Comparison of ENCODE assay signal across 9 cellular contexts in genomic region chr6:69917834-69918233, GRCh38. TPM values are rescaled to one million over a fixed set of nuclear protein-coding genes. Genes with fewer than 3 reads are reported as not detected.
DNase-seq lines count a peak whose midpoint lies in the region; ATAC-seq and TF ChIP-seq lines count a peak whose summit lies in the region.
"Had no signal": no experiment of that assay in that cellular context is flagged by ENCODE, and none has a peak within 500 bp of the region (broad histone marks: within the 10 kb centered on the region; RNA-seq: fewer than 3 reads in every experiment).

No MANE protein-coding gene starts in this region.

- peaks cover 9% of the 10 kb centered on the region for H3K4me1 Mint-ChIP-seq in activated T-cell treated with anti-CD3 and anti-CD28 coated beads, Interleukin-2, amount 50 U/mL, for 4 hours (ENCODE audit: low read depth)
- H3K4me1 Mint-ChIP-seq in stimulated activated memory B cell treated with anti-CD40 and anti-IgM and Interleukin-4, amounts not matched to agents 10 μg/mL and 1 μg/mL and 100 μg/mL, for 72 hours, result peaks cover 22% of the 10 kb centered on the region

- no peaks in the 10 kb centered on the region for H3K27me3 ChIP-seq in brain microvascular endothelial cell (replicated peaks)

- no peaks in the 10 kb centered on the region for H3K27me3 Mint-ChIP-seq in activated T-cell treated with anti-CD3 and anti-CD28 coated beads, Interleukin-2, amount 50 U/mL, for 4 hours (ENCODE audit: low read depth)
- no peaks in the 10 kb centered on the region for H3K27me3 Mint-ChIP-seq in stimulated activated memory B cell treated with anti-CD40 and anti-IgM and Interleukin-4, amounts not matched to agents 10 μg/mL and 1 μg/mL and 100 μg/mL, for 72 hours

- in situ Hi-C loops in brain microvascular endothelial cell (cut with HindIII; ENCODE audit: low pct_ligation_motif_present, low sequenced_read_pairs), result no loop called here

- ATAC-seq in activated T-cell treated with anti-CD3 and anti-CD28 coated beads, Interleukin-2, amount 50 U/mL, for 4 hours, result peak; percentile 72 to 80
- ATAC-seq in HG03175 (IDR thresholded peaks at IDR 0.05; ENCODE audit: unreplicated experiment), result peak; percentile 66
- peak; percentile 67 for ATAC-seq in stimulated activated memory B cell treated with anti-CD40 and anti-IgM and Interleukin-4, amounts not matched to agents 10 μg/mL and 1 μg/mL and 100 μg/mL, for 72 hours

- H3K36me3 Mint-ChIP-seq in activated T-cell treated with anti-CD3 and anti-CD28 coated beads, Interleukin-2, amount 50 U/mL, for 4 hours (ENCODE audit: insufficient read depth), result no peaks in the 10 kb centered on the region
- H3K36me3 Mint-ChIP-seq in stimulated activated memory B cell treated with anti-CD40 and anti-IgM and Interleukin-4, amounts not matched to agents 10 μg/mL and 1 μg/mL and 100 μg/mL, for 72 hours, result peaks cover 7% of the 10 kb centered on the region

- intact Hi-C loops in lower leg skin (cut with DNase I; ENCODE audit: low total_unique reads), result no loop called here

- 77 to 84% methylated on average over 1 of the region's 1 CpG for WGBS in lower leg skin, 2 donors

- no peak for TF ChIP-seq POLR2A in lower leg skin (IDR thresholded peaks at IDR 0.05)

- no peaks in the 10 kb centered on the region for H3K36me3 ChIP-seq in brain microvascular endothelial cell (replicated peaks)

- peak overlapping the region; percentile 61 for H3K27ac Mint-ChIP-seq in stimulated activated memory B cell treated with anti-CD40 and anti-IgM and Interleukin-4, amounts not matched to agents 10 μg/mL and 1 μg/mL and 100 μg/mL, for 72 hours

- H3K4me3 Mint-ChIP-seq in activated T-cell treated with anti-CD3 and anti-CD28 coated beads, Interleukin-2, amount 50 U/mL, for 4 hours, result no peak overlapping the region
- H3K4me3 Mint-ChIP-seq in stimulated activated memory B cell treated with anti-CD40 and anti-IgM and Interleukin-4, amounts not matched to agents 10 μg/mL and 1 μg/mL and 100 μg/mL, for 72 hours, result no peak overlapping the region

- H3K4me3 ChIP-seq in brain microvascular endothelial cell (ENCODE audit: low read depth, low read length) (no peak overlapping the region), lower leg skin (ENCODE audit: low read depth, poor library complexity, severe bottlenecking) (no peak overlapping the region)

- H3K27ac ChIP-seq in brain microvascular endothelial cell, result peak overlapping the region; percentile 10

- DNase-seq in activated T-cell treated with anti-CD3 and anti-CD28 coated beads, Interleukin-2, amount 50 U/mL, for 4 hours, result no peak
- DNase-seq in activated T-cell treated with anti-CD3 and anti-CD28 coated beads for 4 hours (no peak), brain microvascular endothelial cell (peak; percentile 88), lower leg skin (ENCODE audit: low spot score in 2 of 2) (no peak), NCI-H2196 treated with DMSO at 0.1 percent for 48 hours (lab: John Stamatoyannopoulos, UW; ENCODE audit: unreplicated experiment) (no peak)
- DNase-seq in activated naive CD4-positive, alpha-beta T cell treated with anti-CD3 and anti-CD28 coated beads, Interleukin-2, amount 50 U/mL, for 16 hours, result no peak
- DNase-seq: DND-41 had no signal

- TF ChIP-seq CTCF in brain microvascular endothelial cell (IDR thresholded peaks at IDR 0.05; ENCODE audit: low read depth, low read length, missing control alignments) (no peak), lower leg skin (IDR thresholded peaks at IDR 0.05) (no peak)

- no peaks in the 10 kb centered on the region for H3K9me3 Mint-ChIP-seq in activated T-cell treated with anti-CD3 and anti-CD28 coated beads, Interleukin-2, amount 50 U/mL, for 4 hours
- peaks cover 5% of the 10 kb centered on the region for H3K9me3 Mint-ChIP-seq in stimulated activated memory B cell treated with anti-CD40 and anti-IgM and Interleukin-4, amounts not matched to agents 10 μg/mL and 1 μg/mL and 100 μg/mL, for 72 hours

RNA-seq across cellular contexts. Expression of gene COL19A1, which starts 51.5 kb away (rescaled TPM):
- under 1 TPM in 2 of 3 donors, not detected in 1; 0.05 to 0.35 TPM for total RNA-seq in activated T-cell treated with anti-CD3 and anti-CD28 coated beads, Interleukin-2, amount 50 U/mL, for 4 hours
- under 1 TPM in 2 of 4 donors, not detected in 2; 0.12 to 0.19 TPM for total RNA-seq in lower leg skin
